In the genomic region with DNA sequence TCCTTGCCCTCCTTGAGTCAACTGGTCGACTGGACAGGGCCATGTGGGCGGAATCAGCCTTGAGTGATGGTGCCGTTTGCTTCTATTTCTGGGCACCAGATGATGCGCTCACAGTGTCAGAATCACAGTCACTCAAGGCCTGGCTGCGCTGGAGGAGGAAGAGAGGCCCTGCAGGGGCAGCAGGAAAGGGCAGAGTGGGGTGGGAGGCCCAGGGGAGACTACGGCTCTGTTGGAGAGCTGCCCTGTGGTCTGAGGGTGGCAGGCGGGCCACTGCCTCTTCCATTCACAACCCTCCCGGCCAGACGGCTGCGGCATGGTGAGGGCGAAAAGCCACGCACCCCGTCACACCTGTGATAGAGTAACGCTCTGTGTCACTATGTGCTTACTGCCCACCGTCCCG, we compare ENCODE assay signal across 28 cellular contexts.
"Had no signal": no experiment of that assay in that cellular context is flagged by ENCODE, and none has a peak within 500 bp of the region (broad histone marks: within the 10 kb centered on the region; RNA-seq: fewer than 3 reads in every experiment).

No MANE protein-coding gene starts in this region.

- H3K4me3 Mint-ChIP-seq: memory B cell; naive B cell; nephron; stimulated activated effector memory CD8-positive, alpha-beta T cell treated with anti-CD3 and anti-CD28 coated beads, Interleukin-12 subunit alpha, Interleukin-12 subunit beta, amount 100 ng/mL, for 72 hours; type B pancreatic cell had no signal

- ATAC-seq: left lobe of liver; lower lobe of right lung; stimulated activated effector memory CD8-positive, alpha-beta T cell treated with anti-CD3 and anti-CD28 coated beads, Interleukin-12 subunit alpha, Interleukin-12 subunit beta, amount 100 ng/mL, for 72 hours; stimulated activated naive CD8-positive, alpha-beta T cell treated with anti-CD3 and anti-CD28 coated beads, Interleukin-15, Interleukin-2, amounts not matched to agents 100 U/mL and 50 U/mL, for 24 hours had no signal

- H3K27ac Mint-ChIP-seq: memory B cell; naive B cell; nephron; stimulated activated effector memory CD8-positive, alpha-beta T cell treated with anti-CD3 and anti-CD28 coated beads, Interleukin-12 subunit alpha, Interleukin-12 subunit beta, amount 100 ng/mL, for 72 hours; type B pancreatic cell had no signal

- H3K36me3 Mint-ChIP-seq: memory B cell; naive B cell; stimulated activated effector memory CD8-positive, alpha-beta T cell treated with anti-CD3 and anti-CD28 coated beads, Interleukin-12 subunit alpha, Interleukin-12 subunit beta, amount 100 ng/mL, for 72 hours; type B pancreatic cell had no signal

- H2AFZ ChIP-seq: parathyroid adenoma had no signal

- H3K9me3 Mint-ChIP-seq: memory B cell; naive B cell; nephron; stimulated activated effector memory CD8-positive, alpha-beta T cell treated with anti-CD3 and anti-CD28 coated beads, Interleukin-12 subunit alpha, Interleukin-12 subunit beta, amount 100 ng/mL, for 72 hours; type B pancreatic cell had no signal

- H3K4me3 ChIP-seq: colonic mucosa, esophagus squamous epithelium, lower lobe of right lung, prostate gland, sigmoid colon, smooth muscle cell, suprapubic skin, thyroid gland had no signal

- H3K9ac ChIP-seq: parathyroid adenoma had no signal

- H3K9me3 ChIP-seq: colonic mucosa, esophagus squamous epithelium, lower lobe of right lung, prostate gland, sigmoid colon, suprapubic skin, thyroid gland had no signal

- H3K4me2 ChIP-seq: smooth muscle cell had no signal

- H3K27me3 ChIP-seq: colonic mucosa, esophagus squamous epithelium, sigmoid colon, suprapubic skin, thyroid gland had no signal

- H3K27ac ChIP-seq: colonic mucosa, esophagus squamous epithelium, lower lobe of right lung, parathyroid adenoma, prostate gland, sigmoid colon, suprapubic skin, thyroid gland had no signal

- H3K27me3 Mint-ChIP-seq: type B pancreatic cell had no signal

- H3K36me3 ChIP-seq: colonic mucosa, esophagus squamous epithelium, lower lobe of right lung, prostate gland, suprapubic skin, thyroid gland had no signal

- H3K4me1 Mint-ChIP-seq: memory B cell; stimulated activated effector memory CD8-positive, alpha-beta T cell treated with anti-CD3 and anti-CD28 coated beads, Interleukin-12 subunit alpha, Interleukin-12 subunit beta, amount 100 ng/mL, for 72 hours had no signal

- H3K4me1 ChIP-seq: colonic mucosa, esophagus squamous epithelium, lower lobe of right lung, parathyroid adenoma, prostate gland, suprapubic skin, thyroid gland had no signal

- FAIRE-seq: islet of Langerhans, urothelium cell line had no signal

- DNase-seq: colonic mucosa; dermis blood vessel endothelial cell; esophagus squamous epithelium; foreskin fibroblast; head of caudate nucleus; hypothalamus; kidney glomerular epithelial cell; lower lobe of right lung; midbrain; naive B cell; occipital lobe; retina; sigmoid colon; stimulated activated CD4-positive, alpha-beta T cell treated with anti-CD3 and anti-CD28 coated beads, Interleukin-2, amount 100 ng/mL, for 48 hours; stimulated activated CD8-positive, alpha-beta memory T cell treated with anti-CD3 and anti-CD28 coated beads, Interleukin-4, amount 100 ng/mL, for 48 hours; stimulated activated naive CD8-positive, alpha-beta T cell treated with anti-CD3 and anti-CD28 coated beads, Interleukin-15, Interleukin-2, amounts not matched to agents 100 U/mL and 50 U/mL, for 24 hours; thyroid gland had no signal

- H3K79me2 ChIP-seq: parathyroid adenoma had no signal
